ENCODE assay signal across 9 cellular contexts in genomic region chr1:176029155-176029554, GRCh38.
"Had no signal": no experiment of that assay in that cellular context is flagged by ENCODE, and none has a peak within 500 bp of the region (broad histone marks: within the 10 kb centered on the region; RNA-seq: fewer than 3 reads in every experiment).

No MANE protein-coding gene starts in this region.

- H3K27ac ChIP-seq: GM23248, HL-60 had no signal

- H3K4me3 ChIP-seq: GM23248, HAP-1 had no signal

- H3K36me3 ChIP-seq: HAP-1 had no signal

- H2AFZ ChIP-seq: GM23248 had no signal

- H3K9ac ChIP-seq: GM23248 had no signal

- H3K27ac Mint-ChIP-seq: HFFc6, IgD-negative memory B cell had no signal

- H3K9me3 Mint-ChIP-seq: HFFc6 had no signal

- H3K9me3 ChIP-seq: HAP-1 had no signal

- H3K4me1 ChIP-seq: HAP-1 had no signal

- DNase-seq: GM23248, GOT3, H7, HFFc6, KG1 had no signal

- ATAC-seq: HCT116 had no signal
